ENCODE assay signal across 9 cellular contexts in the genomic region with DNA sequence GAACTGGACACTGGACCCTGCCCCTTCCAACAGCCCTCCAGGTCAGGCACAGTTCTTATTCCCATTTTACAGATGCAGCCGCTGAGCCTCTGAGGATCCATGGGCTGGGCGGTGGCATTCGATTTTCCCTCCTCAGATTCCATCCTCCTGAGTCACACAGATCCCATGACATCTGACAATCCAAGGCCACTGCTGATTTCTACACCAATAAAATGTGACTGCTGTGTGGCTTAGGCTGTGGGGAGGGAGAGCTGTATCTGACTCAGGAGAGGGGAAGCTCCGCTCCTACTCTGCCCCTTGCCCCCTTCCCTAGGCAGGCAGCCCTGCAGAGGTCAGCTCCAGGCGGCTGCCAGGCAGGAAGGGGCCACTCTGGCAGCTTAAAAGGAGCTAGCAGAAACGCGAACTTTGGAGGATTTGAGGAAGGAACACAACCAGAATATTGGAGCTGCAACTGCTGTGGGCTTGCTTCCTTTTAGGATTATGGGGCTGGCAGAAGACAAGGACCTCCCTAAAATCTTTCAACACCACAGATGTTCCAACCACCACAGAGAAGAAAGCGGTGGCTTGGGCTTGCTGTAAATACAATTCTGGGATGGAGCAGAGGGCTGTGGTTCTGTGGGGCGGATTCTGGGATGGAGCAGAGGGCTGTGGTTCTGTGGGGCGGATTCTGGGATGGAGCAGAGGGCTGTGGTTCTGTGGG. TPM values are rescaled to one million over a fixed set of nuclear protein-coding genes. Genes with fewer than 3 reads are reported as not detected.
A peak's percentile ranks its signal among the peaks of the same experiment; 100 is the strongest.
DNase-seq lines count a peak whose midpoint lies in the region; ATAC-seq and TF ChIP-seq lines count a peak whose summit lies in the region.
"Had no signal": no experiment of that assay in that cellular context is flagged by ENCODE, and none has a peak within 500 bp of the region (broad histone marks: within the 10 kb centered on the region; RNA-seq: fewer than 3 reads in every experiment).

No MANE protein-coding gene starts in this region.

- TF ChIP-seq CTCF in epithelial cell of esophagus (IDR thresholded peaks at IDR 0.05; ENCODE audit: insufficient read depth, low read depth, low read length, missing control alignments) = no peak
- no peak for TF ChIP-seq CTCF in nephron (IDR thresholded peaks at IDR 0.05; ENCODE audit: unreplicated experiment in 3 of 3)

- H3K36me3 Mint-ChIP-seq in nephron (ENCODE audit: low read depth) = peaks cover 36% of the 10 kb centered on the region

- H3K4me1 Mint-ChIP-seq in nephron = peaks cover 52% of the 10 kb centered on the region

- ATAC-seq in HG03175 (IDR thresholded peaks at IDR 0.05; ENCODE audit: unreplicated experiment) = no peak
- no peak for ATAC-seq in HG03354 (IDR thresholded peaks at IDR 0.05; ENCODE audit: poor library complexity, severe bottlenecking, unreplicated experiment)

- peak overlapping the region; percentile 71 to 75 (median 74) for H3K27ac Mint-ChIP-seq in nephron

- DNase-seq in Caki2 (ENCODE audit: low read depth) (peak; percentile 45), Kasumi-1 (lab: John Stamatoyannopoulos, UW) (peak; percentile 89 to 90), epithelial cell of esophagus (ENCODE audit: low read depth) (peak; percentile 32), retina (no peak)
- no peak for DNase-seq in NK-92 treated with Interleukin-12 subunit alpha and Interleukin-12 subunit beta, amount 100 ng/mL, for 24 hours (lab: John Stamatoyannopoulos, UW)
- DNase-seq: NCI-H345 had no signal

- H3K27me3 Mint-ChIP-seq in nephron (ENCODE audit: low read depth) = no peaks in the 10 kb centered on the region

- in situ Hi-C loops in Caki2 (cut with HindIII; ENCODE audit: low pct_unique_long_range_greater_than_20kb, low sequenced_read_pairs) = no loop called here

- no peaks in the 10 kb centered on the region for H3K9me3 Mint-ChIP-seq in nephron

- peak overlapping the region in 1 of 3 experiments; percentile 28 for H3K4me3 Mint-ChIP-seq in nephron

- no peak overlapping the region for H3K4me3 ChIP-seq in epithelial cell of esophagus (ENCODE audit: low read length)

RNA-seq across cellular contexts. Expression of a gene that starts 50.0 kb away (rescaled TPM):
- 112 and 142 TPM in 2 replicates for total RNA-seq in Caki2 (2014; rRNA removed; shearing (Covaris generic); ENCODE audit: low replicate concordance)

RNA-seq across cellular contexts. Expression of a gene that starts 50.1 kb away (rescaled TPM):
- 3.6 and 3.8 TPM in 2 replicates for total RNA-seq in Caki2 (2014; rRNA removed; shearing (Covaris generic); ENCODE audit: low replicate concordance)

Comparison
In these comparisons a context has a peak if more than half of its experiments do, and no peak if none do; other contexts are left out.
1. DNase-seq: peak in Caki2 (single experiment), Kasumi-1 (2 of 2) and epithelial cell of esophagus (single experiment); none in NK-92 treated with Interleukin-12 subunit alpha and Interleukin-12 subunit beta, amount 100 ng/mL, for 24 hours (single experiment) and retina (single experiment).